In genomic region chr2:112584134-112584890, GRCh38 we compare ENCODE assay signal across 8 cellular contexts. TPM values are rescaled to one million over a fixed set of nuclear protein-coding genes. Genes with fewer than 3 reads are reported as not detected.
A peak's percentile ranks its signal among the peaks of the same experiment; 100 is the strongest.
DNase-seq lines count a peak whose midpoint lies in the region; ATAC-seq and TF ChIP-seq lines count a peak whose summit lies in the region.

CHCHD5 (plus strand) TSS chr2:112584609; CDS start chr2:112584648, 39 bp downstream.

- peaks cover 5% of the 10 kb centered on the region for H3K36me3 Mint-ChIP-seq in natural killer cell treated with Interleukin-12 subunit alpha and Interleukin-12 subunit beta and Interleukin-15 and Interleukin-18, amount 100 ng/mL, for 72 hours

- H3K4me3 Mint-ChIP-seq in natural killer cell treated with Interleukin-12 subunit alpha and Interleukin-12 subunit beta and Interleukin-15 and Interleukin-18, amount 100 ng/mL, for 72 hours, result peak within 1 kb of the TSS; percentile 94

- H3K4me3 ChIP-seq in fibroblast of pulmonary artery (replicated peaks; ENCODE audit: low read depth, low read length), result peak within 1 kb of the TSS; percentile 81

- no peak for TF ChIP-seq CTCF in fibroblast of pulmonary artery (IDR thresholded peaks at IDR 0.05; ENCODE audit: low read length, missing control alignments)

- no peaks in the 10 kb centered on the region for H3K9me3 Mint-ChIP-seq in natural killer cell treated with Interleukin-12 subunit alpha and Interleukin-12 subunit beta and Interleukin-15 and Interleukin-18, amount 100 ng/mL, for 72 hours

- peaks cover 39 to 40% of the 10 kb centered on the region in 2 donors for H3K4me1 Mint-ChIP-seq in natural killer cell treated with Interleukin-12 subunit alpha and Interleukin-12 subunit beta and Interleukin-15 and Interleukin-18, amount 100 ng/mL, for 72 hours (ENCODE audit: low read depth in 2 of 2)

- DNase-seq in EL (peak; percentile 97), H4 (ENCODE audit: low spot score) (peak; percentile 98), LoVo (ENCODE audit: low spot score) (peak; percentile 94), SHP77 treated with DMSO at 0.1 percent for 48 hours (lab: John Stamatoyannopoulos, UW) (peak; percentile 86), fibroblast of pulmonary artery (ENCODE audit: low read depth) (peak; percentile 97)
- DNase-seq in activated effector memory CD4-positive, alpha-beta T cell treated with Interleukin-2 at 50 U/mL for 16 hours, result peak; percentile 91
- peak; percentile 97 for DNase-seq in natural killer cell treated with Interleukin-12 subunit alpha and Interleukin-12 subunit beta and Interleukin-15 and Interleukin-18, amount 100 ng/mL, for 72 hours (ENCODE audit: low spot score)
- peak; percentile 93 for DNase-seq in stimulated activated naive CD4-positive, alpha-beta T cell treated with Interleukin-2 at 50 U/mL for 16 hours (lab: John Stamatoyannopoulos, UW)

- H3K27ac Mint-ChIP-seq in natural killer cell treated with Interleukin-12 subunit alpha and Interleukin-12 subunit beta and Interleukin-15 and Interleukin-18, amount 100 ng/mL, for 72 hours, result peak within 1 kb of the TSS; percentile 96 to 100

- ATAC-seq in natural killer cell treated with Interleukin-12 subunit alpha and Interleukin-12 subunit beta and Interleukin-15 and Interleukin-18, amount 100 ng/mL, for 72 hours, result peak; percentile 95 to 97

- no peaks in the 10 kb centered on the region for H3K27me3 Mint-ChIP-seq in natural killer cell treated with Interleukin-12 subunit alpha and Interleukin-12 subunit beta and Interleukin-15 and Interleukin-18, amount 100 ng/mL, for 72 hours

RNA-seq across cellular contexts. Expression of gene CHCHD5, which starts in this region (rescaled TPM):
- 23.6 and 38.6 TPM in 2 replicates for total RNA-seq in H4 (2014; rRNA removed; shearing (Covaris generic))
- 10 to 100 TPM; 22.0 to 25.7 TPM for total RNA-seq in natural killer cell treated with Interleukin-12 subunit alpha and Interleukin-12 subunit beta and Interleukin-15 and Interleukin-18, amount 100 ng/mL, for 72 hours

Comparison
In these comparisons a context has a peak if more than half of its experiments do, and no peak if none do; other contexts are left out.
1. Peak in every context shown above with its lines: DNase-seq, ATAC-seq and H3K4me3 ChIP-seq.